8 cellular contexts compared by ENCODE assay signal in genomic region chr3:45690331-45691035, GRCh38.
DNase-seq lines count a peak whose midpoint lies in the region; ATAC-seq and TF ChIP-seq lines count a peak whose summit lies in the region.

No MANE protein-coding gene starts in this region.

- no peaks in the 10 kb centered on the region for H3K9me3 Mint-ChIP-seq in stimulated activated naive CD8-positive, alpha-beta T cell treated with anti-CD3 and anti-CD28 coated beads, Interleukin-15, amount 100 ng/mL, for 72 hours

- no peaks in the 10 kb centered on the region for H3K36me3 ChIP-seq in iPS DF 6.9 (ENCODE audit: control insufficient read depth, insufficient read depth, low read length)

- no CpG with 5 or more reads among the region's 4 CpGs for WGBS in iPS DF 6.9 (ENCODE audit: insufficient coverage, insufficient read length)

- peak overlapping the region; percentile 82; the same call in 1 of the 2 replicates for H3K4me3 ChIP-seq in iPS DF 6.9 (ENCODE audit: low read length)

- peak overlapping the region; percentile 82 for H3K4me3 Mint-ChIP-seq in stimulated activated naive CD8-positive, alpha-beta T cell treated with anti-CD3 and anti-CD28 coated beads, Interleukin-15, amount 100 ng/mL, for 72 hours

- H3K4me1 ChIP-seq in iPS DF 6.9 (ENCODE audit: control insufficient read depth, insufficient read depth, low read length), result peaks cover under 1% of the 10 kb centered on the region; the same call in 1 of the 2 replicates

- DNase-seq in CD1c-positive myeloid dendritic cell (ENCODE audit: extremely low spot score) (peak; percentile 44), KBM-7 (peak; percentile 65), iPS DF 6.9 (ENCODE audit: low read depth, low spot score) (no peak), SHP77 (lab: John Stamatoyannopoulos, UW) (no peak)
- DNase-seq in stimulated activated naive CD8-positive, alpha-beta T cell treated with anti-CD3 and anti-CD28 coated beads, Interleukin-15, amount 100 ng/mL, for 72 hours, result no peak

- no peaks in the 10 kb centered on the region for H3K27me3 Mint-ChIP-seq in stimulated activated naive CD8-positive, alpha-beta T cell treated with anti-CD3 and anti-CD28 coated beads, Interleukin-15, amount 100 ng/mL, for 72 hours

- H3K4me1 Mint-ChIP-seq in stimulated activated naive CD8-positive, alpha-beta T cell treated with anti-CD3 and anti-CD28 coated beads, Interleukin-15, amount 100 ng/mL, for 72 hours, result peaks cover 59% of the 10 kb centered on the region

- no peaks in the 10 kb centered on the region for H3K9me3 ChIP-seq in iPS DF 6.9 (ENCODE audit: control insufficient read depth, insufficient read depth, low read length)

- H3K27ac ChIP-seq in VCaP, result peak overlapping the region; percentile 93
- no peak overlapping the region for H3K27ac ChIP-seq in iPS DF 6.9 (ENCODE audit: low read length)

- peak overlapping the region; percentile 24 to 100 for H3K27ac Mint-ChIP-seq in stimulated activated naive CD8-positive, alpha-beta T cell treated with anti-CD3 and anti-CD28 coated beads, Interleukin-15, amount 100 ng/mL, for 72 hours

- in situ Hi-C loops in KBM-7 (cut with MboI; ENCODE audit: low pct_unique_long_range_greater_than_20kb, low sequenced_read_pairs), result no loop called here

- no peak for ATAC-seq in stimulated activated naive CD8-positive, alpha-beta T cell treated with anti-CD3 and anti-CD28 coated beads, Interleukin-15, amount 100 ng/mL, for 72 hours
- no peak for ATAC-seq in HG03521 (IDR thresholded peaks at IDR 0.05; ENCODE audit: unreplicated experiment)
- ATAC-seq in HG03460 (IDR thresholded peaks at IDR 0.05; ENCODE audit: unreplicated experiment), result no peak

- no peak for TF ChIP-seq CTCF in VCaP (conservative IDR thresholded peaks at IDR 0.05)

- no peaks in the 10 kb centered on the region for H3K27me3 ChIP-seq in iPS DF 6.9 (ENCODE audit: control insufficient read depth, insufficient read depth, low read length)

Comparison
In these comparisons a context has a peak if more than half of its experiments do, and no peak if none do; other contexts are left out.
1. DNase-seq: peak in CD1c-positive myeloid dendritic cell (single experiment) and KBM-7 (single experiment); none in iPS DF 6.9 (single experiment), stimulated activated naive CD8-positive, alpha-beta T cell treated with anti-CD3 and anti-CD28 coated beads, Interleukin-15, amount 100 ng/mL, for 72 hours (0 of 2) and SHP77 (0 of 2).